1 cellular context compared by ENCODE assay signal in genomic region chr16:4752351-4753100, GRCh38.
A peak's percentile ranks its signal among the peaks of the same experiment; 100 is the strongest.
TF ChIP-seq lines count a peak whose summit lies in the region.

No MANE protein-coding gene starts in this region.

TF ChIP-seq in HepG2, 621 proteins besides CTCF, POLR2A, EP300 and RAD21:
- TF ChIP-seq EEA1 (CRISPR knock-in tag; IDR thresholded peaks at IDR 0.05; ENCODE audit: borderline replicate concordance) = no peak
- TF ChIP-seq, protein P1, sequence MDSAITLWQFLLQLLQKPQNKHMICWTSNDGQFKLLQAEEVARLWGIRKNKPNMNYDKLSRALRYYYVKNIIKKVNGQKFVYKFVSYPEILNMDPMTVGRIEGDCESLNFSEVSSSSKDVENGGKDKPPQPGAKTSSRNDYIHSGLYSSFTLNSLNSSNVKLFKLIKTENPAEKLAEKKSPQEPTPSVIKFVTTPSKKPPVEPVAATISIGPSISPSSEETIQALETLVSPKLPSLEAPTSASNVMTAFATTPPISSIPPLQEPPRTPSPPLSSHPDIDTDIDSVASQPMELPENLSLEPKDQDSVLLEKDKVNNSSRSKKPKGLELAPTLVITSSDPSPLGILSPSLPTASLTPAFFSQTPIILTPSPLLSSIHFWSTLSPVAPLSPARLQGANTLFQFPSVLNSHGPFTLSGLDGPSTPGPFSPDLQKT (CRISPR knock-in tag; IDR thresholded peaks at IDR 0.05; ENCODE audit: borderline replicate concordance) = no peak
- peak; percentile 46; the same call in 1 of the 2 replicates for TF ChIP-seq RBFOX2 (IDR thresholded peaks at IDR 0.05; ENCODE audit: low read depth, low read length)
TF ChIP-seq in HepG2: peak in this region for 1.
